1 cellular context compared by ENCODE assay signal in genomic region chr4:13887010-13887409, GRCh38.
TF ChIP-seq lines count a peak whose summit lies in the region.

No MANE protein-coding gene starts in this region.

TF ChIP-seq in HepG2, 621 proteins besides CTCF, POLR2A, EP300 and RAD21 (continued from another document):
- TF ChIP-seq ZNF414 (CRISPR knock-in tag; IDR thresholded peaks at IDR 0.05) (no peak), SCMH1 (CRISPR knock-in tag; IDR thresholded peaks at IDR 0.05; ENCODE audit: borderline replicate concordance) (no peak), ZC3H4 (CRISPR knock-in tag; IDR thresholded peaks at IDR 0.05; ENCODE audit: borderline replicate concordance) (no peak), ZNF329 (CRISPR knock-in tag; IDR thresholded peaks at IDR 0.05; ENCODE audit: low read depth) (no peak), ZNF839 (CRISPR knock-in tag; IDR thresholded peaks at IDR 0.05; ENCODE audit: borderline replicate concordance) (no peak), ATF2 (CRISPR knock-in tag; IDR thresholded peaks at IDR 0.05) (no peak)
